ENCODE assay signal across 13 cellular contexts in the genomic region with DNA sequence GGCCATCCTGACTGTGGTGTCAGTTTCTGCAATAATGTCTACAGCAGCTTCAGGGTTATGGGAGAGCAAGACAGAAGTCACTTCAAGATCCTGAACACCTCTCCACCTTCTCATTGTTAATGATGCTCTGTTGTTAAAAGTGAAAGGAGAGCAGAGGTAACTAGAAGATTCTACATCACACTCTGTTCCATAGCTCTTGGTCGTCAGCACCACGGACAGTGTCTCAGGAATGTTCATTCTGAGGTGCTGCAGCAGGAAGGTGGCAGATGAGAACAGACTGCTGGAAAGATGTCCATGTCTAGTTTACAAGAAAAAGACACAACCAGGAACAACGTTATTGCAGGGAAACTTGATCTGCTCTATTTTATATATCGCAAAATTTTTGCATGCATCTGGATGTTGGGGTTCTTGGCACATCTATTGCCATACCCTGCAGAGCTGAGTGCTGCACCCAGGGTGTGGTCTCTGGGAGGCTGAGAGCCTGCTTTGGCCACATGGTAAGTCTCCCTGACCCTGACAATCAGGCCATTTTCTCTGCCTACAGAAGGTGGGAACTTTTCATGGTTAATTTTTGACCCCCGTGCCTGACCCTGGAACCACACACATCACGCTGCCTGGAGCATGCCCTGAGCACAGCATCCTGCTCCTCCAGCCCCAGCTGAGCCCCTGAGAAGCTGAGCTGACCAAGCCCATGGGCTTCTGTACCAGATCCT. TPM values are rescaled to one million over a fixed set of nuclear protein-coding genes. Genes with fewer than 3 reads are reported as not detected.
DNase-seq lines count a peak whose midpoint lies in the region; ATAC-seq and TF ChIP-seq lines count a peak whose summit lies in the region.
"Had no signal": no experiment of that assay in that cellular context is flagged by ENCODE, and none has a peak within 500 bp of the region (broad histone marks: within the 10 kb centered on the region; RNA-seq: fewer than 3 reads in every experiment).

No MANE protein-coding gene starts in this region.

- H3K9ac ChIP-seq in neural progenitor cell: no peak overlapping the region

- H3K36me3 ChIP-seq in GM23338 (ENCODE audit: insufficient read depth): no peaks in the 10 kb centered on the region
- H3K36me3 ChIP-seq in neural progenitor cell: no peaks in the 10 kb centered on the region
- H3K36me3 ChIP-seq: tibial artery had no signal

- no peak overlapping the region for H3K4me2 ChIP-seq in GM23338
- no peak overlapping the region for H3K4me2 ChIP-seq in neural progenitor cell
- H3K4me2 ChIP-seq: smooth muscle cell had no signal

- H3K27ac ChIP-seq in GM23338 (ENCODE audit: low read depth) (no peak overlapping the region), neural progenitor cell (no peak overlapping the region)
- H3K27ac ChIP-seq: tibial artery had no signal

- TF ChIP-seq CTCF in GM23338 (conservative IDR thresholded peaks at IDR 0.05; ENCODE audit: low read depth in 2 of 2): no peak
- TF ChIP-seq CTCF in NB4 (IDR thresholded peaks at IDR 0.05; ENCODE audit: low read depth, low read length): no peak
- no peak for TF ChIP-seq CTCF in chondrocyte (IDR thresholded peaks at IDR 0.05)
- TF ChIP-seq CTCF in neural progenitor cell (IDR thresholded peaks at IDR 0.05): no peak

- H3K36me3 Mint-ChIP-seq in GM23338 (ENCODE audit: low read depth) (peaks cover 2% of the 10 kb centered on the region; the same call in 1 of the 3 replicates), chondrocyte (ENCODE audit: low read depth) (no peaks in the 10 kb centered on the region), neural progenitor cell (no peaks in the 10 kb centered on the region)

- H3K79me2 ChIP-seq in GM23338 (replicated peaks; ENCODE audit: insufficient read depth): no peaks in the 10 kb centered on the region
- H3K79me2 ChIP-seq in neural progenitor cell (ENCODE audit: low read depth): no peaks in the 10 kb centered on the region

- H3F3A ChIP-seq in GM23338 (replicated peaks; ENCODE audit: low read depth): no peaks in the 10 kb centered on the region
- no peaks in the 10 kb centered on the region for H3F3A ChIP-seq in neural progenitor cell (ENCODE audit: low read depth)

- H3K4me1 ChIP-seq in GM23338 (ENCODE audit: insufficient read depth) (no peaks in the 10 kb centered on the region), neural progenitor cell (no peaks in the 10 kb centered on the region)
- H3K4me1 ChIP-seq: tibial artery had no signal

- H3K4me1 Mint-ChIP-seq in GM23338 (no peaks in the 10 kb centered on the region), chondrocyte (ENCODE audit: low read depth) (no peaks in the 10 kb centered on the region), neural progenitor cell (no peaks in the 10 kb centered on the region)

- no peaks in the 10 kb centered on the region for H3K9me3 ChIP-seq in neural progenitor cell (ENCODE audit: low read depth)
- H3K9me3 ChIP-seq: tibial artery had no signal

- H3K27me3 ChIP-seq in GM23338 (ENCODE audit: insufficient read depth) (peaks cover 9% of the 10 kb centered on the region), neural progenitor cell (no peaks in the 10 kb centered on the region)

- H3K4me3 ChIP-seq in GM23338 (no peak overlapping the region), NB4 (ENCODE audit: low read depth, low read length) (no peak overlapping the region), neural progenitor cell (no peak overlapping the region)
- H3K4me3 ChIP-seq: smooth muscle cell, tibial artery had no signal

- no peaks in the 10 kb centered on the region for H4K20me1 ChIP-seq in GM23338 (replicated peaks; ENCODE audit: insufficient read depth)
- H4K20me1 ChIP-seq in neural progenitor cell (ENCODE audit: low read depth): no peaks in the 10 kb centered on the region

- H2AFZ ChIP-seq in GM23338 (no peak overlapping the region), neural progenitor cell (replicated peaks) (no peak overlapping the region)

- ATAC-seq in GM23338 (peak; percentile 84), GM19467 (IDR thresholded peaks at IDR 0.05; ENCODE audit: unreplicated experiment) (no peak)

- TF ChIP-seq POLR2A in NB4 (IDR thresholded peaks at IDR 0.05; ENCODE audit: extremely low read depth, insufficient read length): no peak

- no peaks in the 10 kb centered on the region for H3K9me2 ChIP-seq in GM23338 (ENCODE audit: insufficient read depth)

- H3K27me3 Mint-ChIP-seq in GM23338 (ENCODE audit: insufficient read depth, low read depth, poor library complexity): peaks cover 15% of the 10 kb centered on the region
- H3K27me3 Mint-ChIP-seq in chondrocyte (ENCODE audit: low read depth): peaks cover 5% of the 10 kb centered on the region
- H3K27me3 Mint-ChIP-seq in neural progenitor cell (ENCODE audit: insufficient read depth, low read depth): no peaks in the 10 kb centered on the region

- H3K4me3 Mint-ChIP-seq in GM23338 (no peak overlapping the region), chondrocyte (ENCODE audit: unreplicated experiment) (no peak overlapping the region), neural progenitor cell (no peak overlapping the region)

- H3K9me3 Mint-ChIP-seq in GM23338: peaks cover 26% of the 10 kb centered on the region
- peaks cover 9% of the 10 kb centered on the region for H3K9me3 Mint-ChIP-seq in chondrocyte (ENCODE audit: low read depth)
- H3K9me3 Mint-ChIP-seq in neural progenitor cell: peaks cover 6% of the 10 kb centered on the region

- DNase-seq in GM23338 (ENCODE audit: low spot score): peak; percentile 65
- peak; percentile 15 for DNase-seq in NB4 (ENCODE audit: low read depth)
- DNase-seq in chondrocyte (ENCODE audit: low spot score): peak; percentile 28
- peak; percentile 46 for DNase-seq in neural progenitor cell (ENCODE audit: low spot score)
- DNase-seq in T-helper 1 cell: no peak
- DNase-seq in NCI-H526 (lab: John Stamatoyannopoulos, UW): no peak
- DNase-seq: aorta, NCI-H1436, T1000, tibial artery had no signal

- H3K27ac Mint-ChIP-seq in GM23338: no peak overlapping the region
- no peak overlapping the region for H3K27ac Mint-ChIP-seq in chondrocyte (ENCODE audit: unreplicated experiment)
- no peak overlapping the region for H3K27ac Mint-ChIP-seq in neural progenitor cell

TF ChIP-seq in GM23338, 12 proteins besides CTCF, POLR2A, EP300 and RAD21:
- peak; percentile 88 for TF ChIP-seq REST (IDR thresholded peaks at IDR 0.05; ENCODE audit: unreplicated experiment)
- TF ChIP-seq POLR2AphosphoS5 (IDR thresholded peaks at IDR 0.05; ENCODE audit: low read depth): no peak
- no peak for TF ChIP-seq ETS1 (IDR thresholded peaks at IDR 0.05)

RNA-seq across cellular contexts. Expression of gene CEACAM21, which starts 12.7 kb away (rescaled TPM):
- total RNA-seq in GM23338 (2014; rRNA removed; shearing (Covaris generic)): not detected in 2 replicates
- polyA plus RNA-seq in GM23338 (2016; fragmentation: Nextera tagmentation; extraction: Ambion mirVana): not detected in 2 replicates
- not detected in 3 replicates for total RNA-seq in chondrocyte
- total RNA-seq in neural progenitor cell (ENCODE audit: low replicate concordance): 0.19 TPM in 1 of 2 replicates, not detected in the other
- total RNA-seq: smooth muscle cell had no signal
- polyA plus RNA-seq: keratinocyte, smooth muscle cell had no signal

RNA-seq across cellular contexts. Expression of gene CEACAM4, which starts 38.2 kb away (rescaled TPM):
- not detected in 2 replicates for total RNA-seq in GM23338 (2014; rRNA removed; shearing (Covaris generic))
- not detected in 2 replicates for polyA plus RNA-seq in GM23338 (2016; fragmentation: Nextera tagmentation; extraction: Ambion mirVana)
- total RNA-seq in chondrocyte (not detected in 3 replicates), neural progenitor cell (ENCODE audit: low replicate concordance) (not detected in 2 replicates)
- total RNA-seq: smooth muscle cell had no signal
- polyA plus RNA-seq: keratinocyte, smooth muscle cell had no signal

Comparison
In these comparisons a context has a peak if more than half of its experiments do, and no peak if none do; other contexts are left out.
1. DNase-seq: peak in GM23338 (single experiment), NB4 (single experiment), chondrocyte (single experiment) and neural progenitor cell (single experiment); none in T-helper 1 cell (0 of 5) and NCI-H526 (0 of 2).